8 cellular contexts compared by ENCODE assay signal in the genomic region with DNA sequence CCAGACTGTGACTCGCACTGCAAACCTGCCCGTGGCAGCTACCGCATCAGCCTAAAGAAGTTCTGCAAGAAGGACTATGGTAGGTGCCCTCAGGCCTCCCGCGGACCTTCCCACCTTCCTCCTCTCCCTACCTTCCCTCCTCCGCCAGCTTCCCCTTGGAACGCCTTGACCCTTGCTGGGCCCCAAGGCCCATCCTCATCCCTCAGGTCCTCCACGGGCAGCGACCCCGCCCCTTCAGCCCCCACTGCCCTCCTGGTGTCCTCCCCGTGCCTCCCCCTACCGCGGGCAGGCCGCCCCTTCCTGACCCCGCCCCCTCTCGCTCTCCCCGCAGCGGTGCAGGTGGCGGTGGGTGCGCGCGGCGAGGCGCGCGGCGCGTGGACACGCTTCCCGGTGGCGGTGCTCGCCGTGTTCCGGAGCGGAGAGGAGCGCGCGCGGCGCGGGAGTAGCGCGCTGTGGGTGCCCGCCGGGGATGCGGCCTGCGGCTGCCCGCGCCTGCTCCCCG. TPM values are rescaled to one million over a fixed set of nuclear protein-coding genes. Genes with fewer than 3 reads are reported as not detected.
A peak's percentile ranks its signal among the peaks of the same experiment; 100 is the strongest.
DNase-seq lines count a peak whose midpoint lies in the region; ATAC-seq, FAIRE-seq and TF ChIP-seq lines count a peak whose summit lies in the region.

No MANE protein-coding gene starts in this region.

- no peak overlapping the region for H3K4ac ChIP-seq in H1 (replicated peaks; ENCODE audit: insufficient read length, low read depth, low read length)

- H4K8ac ChIP-seq in H1 (ENCODE audit: extremely low read depth, insufficient read depth, low read length) = no peak overlapping the region

- no peak for FAIRE-seq in H1 (lab: Jason Lieb, UNC)

- TF ChIP-seq POLR2A in heart left ventricle (IDR thresholded peaks at IDR 0.05) = no peak
- TF ChIP-seq POLR2A in H1 (IDR thresholded peaks at IDR 0.05; ENCODE audit: control extremely low read depth in 1 of 2, low read depth in 2 of 2, low read length in 2 of 2) = no peak

- peaks cover 22% of the 10 kb centered on the region; the same call in 1 of the 2 replicates for H3K23me2 ChIP-seq in H1 (ENCODE audit: low read depth, low read length)

- CTCF ChIA-PET in H1 (lab: Charles Lee; ENCODE audit: partially characterized antibody) = interaction anchor here (1.0 to 1.7 kb wide), 6 partner anchors 10 to 279 kb away, joined by 3 to 8 read pairs (median 4); no protein-coding TSS in a partner anchor

- H2BK5ac ChIP-seq in H1 (ENCODE audit: low read depth, low read length) = no peak overlapping the region

- H2BK20ac ChIP-seq in H1 (ENCODE audit: low read length) = no peak overlapping the region

- H3K9me3 ChIP-seq in heart left ventricle (no peaks in the 10 kb centered on the region), H1 (ENCODE audit: insufficient read depth in 2 of 2, low read depth in 1 of 2, low read length in 1 of 2) (no peaks in the 10 kb centered on the region)

- peaks cover 11% of the 10 kb centered on the region; the same call in 1 of the 2 replicates for H3K79me1 ChIP-seq in H1 (ENCODE audit: low read depth, low read length)

- H3K27ac ChIP-seq in heart left ventricle = no peak overlapping the region
- H3K27ac ChIP-seq in H1 (ENCODE audit: low read depth, low read length) = no peak overlapping the region

- no peaks in the 10 kb centered on the region for H3K36me3 ChIP-seq in heart left ventricle
- no peaks in the 10 kb centered on the region for H3K36me3 ChIP-seq in H1 (ENCODE audit: control insufficient read depth in 2 of 4, insufficient read depth in 4 of 4, low read length in 3 of 4)

- peaks cover 21% of the 10 kb centered on the region for H3K4me1 Mint-ChIP-seq in stimulated activated naive CD8-positive, alpha-beta T cell treated with anti-CD3 and anti-CD28 coated beads, Interleukin-15, Interleukin-2, amounts not matched to agents 100 ng/mL and 50 ng/mL, for 24 hours (ENCODE audit: low read depth)

- H3K27me3 ChIP-seq in heart left ventricle (peaks cover 11 to 49% (median 28%) of the 10 kb centered on the region in 9 donors), H1 (replicated peaks in 1 of 4; ENCODE audit: control insufficient read depth in 3 of 4, extremely low read depth in 1 of 4, insufficient read depth in 3 of 4, low read length in 3 of 4) (peaks cover 24 to 68% (median 55%) of the 10 kb centered on the region in 4 experiments)

- no peak overlapping the region for H4K91ac ChIP-seq in H1 (replicated peaks; ENCODE audit: insufficient read length, low read length)

- H3K4me3 Mint-ChIP-seq in stimulated activated naive CD8-positive, alpha-beta T cell treated with anti-CD3 and anti-CD28 coated beads, Interleukin-15, Interleukin-2, amounts not matched to agents 100 ng/mL and 50 ng/mL, for 24 hours = peak overlapping the region; percentile 64

- no peak overlapping the region for H2AK5ac ChIP-seq in H1 (ENCODE audit: low read depth, low read length)

- no peak for TF ChIP-seq RAD21 in H1 (IDR thresholded peaks at IDR 0.05 in 1 of 2, conservative IDR thresholded peaks at IDR 0.05 in 1 of 2; ENCODE audit: low read depth in 2 of 2, low read length in 2 of 2)

- H3K36me3 Mint-ChIP-seq in stimulated activated naive CD8-positive, alpha-beta T cell treated with anti-CD3 and anti-CD28 coated beads, Interleukin-15, Interleukin-2, amounts not matched to agents 100 ng/mL and 50 ng/mL, for 24 hours (ENCODE audit: low read depth) = no peaks in the 10 kb centered on the region

- H3K4me2 ChIP-seq in H1 (ENCODE audit: insufficient read depth in 1 of 2, low read depth in 2 of 2, low read length in 2 of 2) = peak overlapping the region; percentile 83 to 92

- no peak overlapping the region; the same call in 1 of the 2 replicates for H3K18ac ChIP-seq in H1 (ENCODE audit: extremely low read depth, low read length)

- peaks cover 22% of the 10 kb centered on the region for H3K27me3 Mint-ChIP-seq in stimulated activated naive CD8-positive, alpha-beta T cell treated with anti-CD3 and anti-CD28 coated beads, Interleukin-15, Interleukin-2, amounts not matched to agents 100 ng/mL and 50 ng/mL, for 24 hours

- TF ChIP-seq EP300 in H1 (IDR thresholded peaks at IDR 0.05; ENCODE audit: borderline replicate concordance in 1 of 2, low read depth in 2 of 2, low read length in 2 of 2) = no peak

- H3K14ac ChIP-seq in H1 (ENCODE audit: insufficient read length) = no peak overlapping the region

- H3K27ac Mint-ChIP-seq in stimulated activated naive CD8-positive, alpha-beta T cell treated with anti-CD3 and anti-CD28 coated beads, Interleukin-15, Interleukin-2, amounts not matched to agents 100 ng/mL and 50 ng/mL, for 24 hours = peak overlapping the region; percentile 36

- no peak overlapping the region for H3K9ac ChIP-seq in H1 (replicated peaks in 1 of 4; ENCODE audit: extremely low read depth in 1 of 4, low read depth in 3 of 4, low read length in 3 of 4)

- H3K79me2 ChIP-seq in H1 (ENCODE audit: control insufficient read depth in 1 of 2, insufficient read depth in 2 of 2, low read length in 2 of 2) = peaks cover 0 to 2% of the 10 kb centered on the region in 2 experiments; a peak in 1 of 4 replicates

- no peak overlapping the region for H3K23ac ChIP-seq in H1 (ENCODE audit: insufficient read length)

- no peak overlapping the region for H3K56ac ChIP-seq in H1 (replicated peaks; ENCODE audit: insufficient read length, low read depth, low read length)

- peak overlapping the region; percentile 60; the same call in 1 of the 2 replicates for H2BK12ac ChIP-seq in H1 (ENCODE audit: low read depth, low read length)

- WGBS in heart left ventricle, 4 donors = 7 to 22% (median 12%) methylated on average over 17 to 50 of the region's 50 CpGs
- WGBS in H1 (ENCODE audit: extremely low coverage in 1 of 2, insufficient coverage in 1 of 2, insufficient read length in 1 of 2, insufficient replicate concordance in 2 of 2, low coverage in 1 of 2, low lambda C conversion rate in 2 of 2, missing lambda C conversion rate in 1 of 2), 2 experiments = 13% methylated on average over 12 of the region's 50 CpGs; no CpG with 5 or more reads in 1 of the 2 experiments

- intact Hi-C loops in heart left ventricle (cut with DNase I) (no loop called here), left cardiac atrium (cut with DNase I) (no loop called here)

- ATAC-seq in heart left ventricle (no peak), left cardiac atrium (no peak), GM19023 (IDR thresholded peaks at IDR 0.05; ENCODE audit: unreplicated experiment) (no peak)

- H2AFZ ChIP-seq in H1 (ENCODE audit: low read length) = no peak overlapping the region

- 0 out of 2 replicates have a peak overlapping the region, but pooled peaks have one; percentile 46 for H2BK15ac ChIP-seq in H1 (ENCODE audit: low read length)

- no peak overlapping the region for H4K5ac ChIP-seq in H1 (ENCODE audit: insufficient read length, low read depth, low read length)

- H3K4me3 ChIP-seq in heart left ventricle (peak overlapping the region in 8 of 12 donors; percentile 13 to 87 (median 72)), H1 (ENCODE audit: extremely low read depth in 1 of 4, insufficient read depth in 2 of 4, low read depth in 3 of 4, low read length in 4 of 4) (peak overlapping the region in 3 of 4 experiments; percentile 10 to 93 (median 83); a peak in 4 of 8 replicates)

- no peak overlapping the region for H2BK120ac ChIP-seq in H1 (replicated peaks; ENCODE audit: low read depth, low read length)

- H4K20me1 ChIP-seq in H1 (replicated peaks in 1 of 2; ENCODE audit: control insufficient read depth in 1 of 2, insufficient read depth in 2 of 2, low read length in 2 of 2) = peaks cover 5 to 21% of the 10 kb centered on the region in 2 experiments

- H3K4me1 ChIP-seq in heart left ventricle (peaks cover 9 to 58% (median 36%) of the 10 kb centered on the region in 12 donors), H1 (replicated peaks in 1 of 4; ENCODE audit: control insufficient read depth in 3 of 4, insufficient read depth in 4 of 4, low read length in 3 of 4) (peaks cover 0 to 38% (median 24%) of the 10 kb centered on the region in 4 experiments; a peak in 6 of 7 replicates)

- TF ChIP-seq CTCF in heart left ventricle (IDR thresholded peaks at IDR 0.05) (no peak), H1 (IDR thresholded peaks at IDR 0.05; ENCODE audit: control extremely low read depth in 1 of 3, insufficient read depth in 1 of 3, low read depth in 1 of 3, low read length in 3 of 3) (no peak)

- DNase-seq in heart left ventricle = peak in 1 of 5 donors; percentile 60
- DNase-seq in left cardiac atrium = no peak
- peak; percentile 22 for DNase-seq in RKO (ENCODE audit: low spot score)
- DNase-seq in H1 (ENCODE audit: low read depth in 1 of 2, low spot score in 2 of 2) = peak in 1 of 2 experiments; percentile 60
- no peak for DNase-seq in AG20443 (ENCODE audit: low spot score)
- DNase-seq in hippocampal formation (lab: John Stamatoyannopoulos, UW) = no peak

- POLR2A ChIA-PET in H1 (lab: Charles Lee; ENCODE audit: partially characterized antibody) = interaction anchor here (0.6 to 3.5 kb wide), 5 partner anchors 14 to 318 kb away, joined by 3 to 20 read pairs (median 3); partner anchors contain the start of genes PRSS27, TEDC2 and TRAF7

- H3K9me3 Mint-ChIP-seq in stimulated activated naive CD8-positive, alpha-beta T cell treated with anti-CD3 and anti-CD28 coated beads, Interleukin-15, Interleukin-2, amounts not matched to agents 100 ng/mL and 50 ng/mL, for 24 hours = no peaks in the 10 kb centered on the region

RNA-seq across cellular contexts. Expression of gene TBC1D24, which starts 1.5 kb away (rescaled TPM):
- 10 to 100 TPM in 8 of 9 donors, 1 to 10 TPM in 1; 8.9 to 19.2 (median 11.9) TPM for total RNA-seq in heart left ventricle
- polyA plus RNA-seq in heart left ventricle = 1 to 10 TPM; 4.0 to 6.7 TPM
- 10 to 100 TPM in 1 of 2 donors, 1 to 10 TPM in 1; 9.8 to 15.1 TPM for total RNA-seq in left cardiac atrium
- total RNA-seq in H1 (2021; fragmentation: NEBNext Ultra II Directional; extraction: Animal tissue kit (Norgen Biotek cat#: 25700)) = 18.6 and 21.5 TPM in 2 replicates
- 8.7 and 13.3 TPM in 2 replicates for polyA plus RNA-seq in H1 (2011; rRNA removed)
- 9.4 TPM for polyA plus RNA-seq in H1 (2011; cell fraction: cytosol; rRNA removed)
- 22.2 TPM for polyA plus RNA-seq in H1 (2011; cell fraction: nucleus; rRNA removed)
- polyA plus RNA-seq in H1 (2012, experiment 1 of 2) = 7.7 to 10.3 TPM (median 9.2 TPM) in 4 replicates
- polyA plus RNA-seq in H1 (2012, experiment 2 of 2) = 4.2 TPM
- 7.5 TPM for polyA plus RNA-seq in H1 (2013, experiment 1 of 2)
- polyA plus RNA-seq in H1 (2013, experiment 2 of 2) = 7.0 TPM
- polyA minus RNA-seq in H1 (2011; rRNA and poly(A)+ RNA removed) = 13.1 and 14.6 TPM in 2 replicates
- polyA minus RNA-seq in H1 (2011; cell fraction: cytosol; rRNA and poly(A)+ RNA removed) = 15.0 TPM
- polyA minus RNA-seq in H1 (2011; cell fraction: nucleus; rRNA and poly(A)+ RNA removed) = 13.0 TPM

RNA-seq across cellular contexts. Expression of gene NTN3, which starts 2.4 kb away (rescaled TPM):
- total RNA-seq in heart left ventricle (under 1 TPM in 6 of 9 donors, not detected in 3; 0.09 to 0.50 (median 0.20) TPM), left cardiac atrium (under 1 TPM; 0.39 to 0.65 TPM)
- polyA plus RNA-seq in heart left ventricle (not detected), H1 (2011; rRNA removed) (0.30 and 0.74 TPM in 2 replicates)
- total RNA-seq in H1 (2021; fragmentation: NEBNext Ultra II Directional; extraction: Animal tissue kit (Norgen Biotek cat#: 25700)) = 0.34 and 0.52 TPM in 2 replicates
- 0.32 TPM for polyA plus RNA-seq in H1 (2011; cell fraction: cytosol; rRNA removed)
- polyA plus RNA-seq in H1 (2011; cell fraction: nucleus; rRNA removed) = 2.5 TPM
- polyA plus RNA-seq in H1 (2012, experiment 1 of 2) = 0.08 to 0.20 TPM (median 0.08 TPM) in 3 of 4 replicates, not detected in the other
- 0.10 TPM for polyA plus RNA-seq in H1 (2012, experiment 2 of 2)
- polyA plus RNA-seq in H1 (2013, experiment 1 of 2) = 0.10 TPM
- 0.15 TPM for polyA plus RNA-seq in H1 (2013, experiment 2 of 2)
- 0.13 and 0.46 TPM in 2 replicates for polyA minus RNA-seq in H1 (2011; rRNA and poly(A)+ RNA removed)
- 1.1 TPM for polyA minus RNA-seq in H1 (2011; cell fraction: cytosol; rRNA and poly(A)+ RNA removed)
- polyA minus RNA-seq in H1 (2011; cell fraction: nucleus; rRNA and poly(A)+ RNA removed) = 4.2 TPM

RNA-seq across cellular contexts. Expression of gene TEDC2, which starts 13.6 kb away (rescaled TPM):
- total RNA-seq in heart left ventricle (1 to 10 TPM in 5 of 9 donors, under 1 TPM in 3, not detected in 1; 0.60 to 4.9 (median 1.2) TPM), left cardiac atrium (1 to 10 TPM in 1 of 2 donors, under 1 TPM in 1; 0.47 to 2.8 TPM)
- polyA plus RNA-seq in heart left ventricle (1 to 10 TPM in 1 of 2 donors, under 1 TPM in 1; 0.46 to 3.1 TPM), H1 (2011; rRNA removed) (55.6 and 71.2 TPM in 2 replicates)
- total RNA-seq in H1 (2021; fragmentation: NEBNext Ultra II Directional; extraction: Animal tissue kit (Norgen Biotek cat#: 25700)) = 54.2 and 54.6 TPM in 2 replicates
- polyA plus RNA-seq in H1 (2011; cell fraction: cytosol; rRNA removed) = 57.9 TPM
- polyA plus RNA-seq in H1 (2011; cell fraction: nucleus; rRNA removed) = 227 TPM
- 41.6 to 54.3 TPM (median 48.8 TPM) in 4 replicates for polyA plus RNA-seq in H1 (2012, experiment 1 of 2)
- 45.5 TPM for polyA plus RNA-seq in H1 (2012, experiment 2 of 2)
- 32.6 TPM for polyA plus RNA-seq in H1 (2013, experiment 1 of 2)
- polyA plus RNA-seq in H1 (2013, experiment 2 of 2) = 32.0 TPM
- polyA minus RNA-seq in H1 (2011; rRNA and poly(A)+ RNA removed) = 17.1 and 20.1 TPM in 2 replicates
- 27.2 TPM for polyA minus RNA-seq in H1 (2011; cell fraction: cytosol; rRNA and poly(A)+ RNA removed)
- 66.0 TPM for polyA minus RNA-seq in H1 (2011; cell fraction: nucleus; rRNA and poly(A)+ RNA removed)

RNA-seq across cellular contexts. Expression of gene ATP6V0C, which starts 40.3 kb away (rescaled TPM):
- 100 to 1,000 TPM in 7 of 9 donors, 10 to 100 TPM in 2; 61.6 to 209 (median 129) TPM for total RNA-seq in heart left ventricle
- 100 to 1,000 TPM; 132 to 232 TPM for polyA plus RNA-seq in heart left ventricle
- 100 to 1,000 TPM; 162 to 197 TPM for total RNA-seq in left cardiac atrium
- 176 and 199 TPM in 2 replicates for total RNA-seq in H1 (2021; fragmentation: NEBNext Ultra II Directional; extraction: Animal tissue kit (Norgen Biotek cat#: 25700))
- 125 and 218 TPM in 2 replicates for polyA plus RNA-seq in H1 (2011; rRNA removed)
- 35.7 TPM for polyA plus RNA-seq in H1 (2011; cell fraction: cytosol; rRNA removed)
- polyA plus RNA-seq in H1 (2011; cell fraction: nucleus; rRNA removed) = 80.2 TPM
- polyA plus RNA-seq in H1 (2012, experiment 1 of 2) = 161 to 288 TPM (median 238 TPM) in 4 replicates
- polyA plus RNA-seq in H1 (2012, experiment 2 of 2) = 371 TPM
- polyA plus RNA-seq in H1 (2013, experiment 1 of 2) = 359 TPM
- 478 TPM for polyA plus RNA-seq in H1 (2013, experiment 2 of 2)
- 15.2 and 20.3 TPM in 2 replicates for polyA minus RNA-seq in H1 (2011; rRNA and poly(A)+ RNA removed)
- 225 TPM for polyA minus RNA-seq in H1 (2011; cell fraction: cytosol; rRNA and poly(A)+ RNA removed)
- 36.2 TPM for polyA minus RNA-seq in H1 (2011; cell fraction: nucleus; rRNA and poly(A)+ RNA removed)

RNA-seq across cellular contexts. Expression of gene CCNF, which starts 44.2 kb away (rescaled TPM):
- total RNA-seq in heart left ventricle (1 to 10 TPM in 7 of 9 donors, under 1 TPM in 2; 0.67 to 6.0 (median 1.6) TPM), left cardiac atrium (1 to 10 TPM; 1.6 to 2.1 TPM)
- polyA plus RNA-seq in heart left ventricle (1 to 10 TPM in 1 of 2 donors, under 1 TPM in 1; 0.38 to 1.6 TPM), H1 (2011; rRNA removed) (15.4 and 25.5 TPM in 2 replicates)
- 54.3 and 55.9 TPM in 2 replicates for total RNA-seq in H1 (2021; fragmentation: NEBNext Ultra II Directional; extraction: Animal tissue kit (Norgen Biotek cat#: 25700))
- 19.4 TPM for polyA plus RNA-seq in H1 (2011; cell fraction: cytosol; rRNA removed)
- 33.2 TPM for polyA plus RNA-seq in H1 (2011; cell fraction: nucleus; rRNA removed)
- 28.0 to 37.5 TPM (median 33.7 TPM) in 4 replicates for polyA plus RNA-seq in H1 (2012, experiment 1 of 2)
- 38.2 TPM for polyA plus RNA-seq in H1 (2012, experiment 2 of 2)
- 21.7 TPM for polyA plus RNA-seq in H1 (2013, experiment 1 of 2)
- polyA plus RNA-seq in H1 (2013, experiment 2 of 2) = 21.4 TPM
- 41.3 and 59.4 TPM in 2 replicates for polyA minus RNA-seq in H1 (2011; rRNA and poly(A)+ RNA removed)
- 33.2 TPM for polyA minus RNA-seq in H1 (2011; cell fraction: cytosol; rRNA and poly(A)+ RNA removed)
- polyA minus RNA-seq in H1 (2011; cell fraction: nucleus; rRNA and poly(A)+ RNA removed) = 36.2 TPM
